8 cellular contexts compared by ENCODE assay signal in genomic region chr17:75124041-75124818, GRCh38. TPM values are rescaled to one million over a fixed set of nuclear protein-coding genes. Genes with fewer than 3 reads are reported as not detected.
DNase-seq lines count a peak whose midpoint lies in the region; ATAC-seq and TF ChIP-seq lines count a peak whose summit lies in the region.

No MANE protein-coding gene starts in this region.

- H3K27ac ChIP-seq in foreskin keratinocyte (peak overlapping the region; percentile 95), testis (no peak overlapping the region)

- peak; percentile 100 for DNase-seq in A172 (ENCODE audit: low spot score)
- peak; percentile 60 for DNase-seq in NCI-H1436 (lab: John Stamatoyannopoulos, UW)
- peak; percentile 66 for DNase-seq in activated CD8-positive, alpha-beta memory T cell treated with anti-CD3 and anti-CD28 coated beads, Interleukin-2, amount 50 U/mL, for 48 hours
- DNase-seq in foreskin keratinocyte: peak; percentile 95 to 97
- no peak for DNase-seq in sciatic nerve (ENCODE audit: low spot score)
- DNase-seq in GM20000 (ENCODE audit: low spot score): no peak
- DNase-seq in testis: no peak
- no peak for DNase-seq in Kasumi-1 (lab: John Stamatoyannopoulos, UW)

- intact Hi-C loops in sciatic nerve (cut with DNase I): no loop called here
- intact Hi-C loops in testis (cut with DNase I; ENCODE audit: low total_unique reads): no loop called here

- H3K4me1 ChIP-seq in foreskin keratinocyte: peaks cover 15% of the 10 kb centered on the region
- no peaks in the 10 kb centered on the region for H3K4me1 ChIP-seq in testis

- TF ChIP-seq POLR2A in testis (IDR thresholded peaks at IDR 0.05): no peak

- H3K36me3 ChIP-seq in testis (ENCODE audit: low read depth, missing control alignments): no peaks in the 10 kb centered on the region

- H3K27me3 ChIP-seq in foreskin keratinocyte (no peaks in the 10 kb centered on the region), testis (no peaks in the 10 kb centered on the region)

- WGBS in testis, 2 donors: 80 to 88% methylated on average over 15 to 19 of the region's 19 CpGs

- no peak for TF ChIP-seq CTCF in foreskin keratinocyte (conservative IDR thresholded peaks at IDR 0.05)
- no peak for TF ChIP-seq CTCF in GM20000 (IDR thresholded peaks at IDR 0.05; ENCODE audit: extremely low read depth, missing control alignments)
- no peak for TF ChIP-seq CTCF in testis (IDR thresholded peaks at IDR 0.05)

- H3K9me3 ChIP-seq in testis: no peaks in the 10 kb centered on the region

- no peak overlapping the region for H3K4me3 ChIP-seq in testis

- ATAC-seq in foreskin keratinocyte (peak; percentile 97), sciatic nerve (peak; percentile 57)

RNA-seq across cellular contexts. Expression of gene NT5C, which starts 7.3 kb away (rescaled TPM):
- 73.6 and 83.9 TPM in 2 replicates for total RNA-seq in A172 (2014; rRNA removed; shearing (Covaris generic))
- 76.5 and 76.8 TPM in 2 replicates for total RNA-seq in foreskin keratinocyte
- polyA plus RNA-seq in foreskin keratinocyte: 109 and 111 TPM in 2 replicates
- 38.7 TPM for total RNA-seq in sciatic nerve
- 10 to 100 TPM; 76.5 to 83.6 TPM for total RNA-seq in testis
- 22.2 TPM for polyA plus RNA-seq in testis (ENCODE audit: insufficient read depth, low read depth, low replicate concordance)

RNA-seq across cellular contexts. Expression of gene ARMC7, which starts 14.5 kb away (rescaled TPM):
- total RNA-seq in A172 (2014; rRNA removed; shearing (Covaris generic)): 3.2 and 6.0 TPM in 2 replicates
- total RNA-seq in foreskin keratinocyte (3.5 and 4.4 TPM in 2 replicates), sciatic nerve (11.7 TPM), testis (10 to 100 TPM in 1 of 2 donors, 1 to 10 TPM in 1; 10.0 to 11.8 TPM)
- polyA plus RNA-seq in foreskin keratinocyte (5.8 and 6.5 TPM in 2 replicates), testis (ENCODE audit: insufficient read depth, low read depth, low replicate concordance) (12.6 TPM)

RNA-seq across cellular contexts. Expression of gene JPT1, which starts 30.1 kb away (rescaled TPM):
- 626 and 687 TPM in 2 replicates for total RNA-seq in A172 (2014; rRNA removed; shearing (Covaris generic))
- total RNA-seq in foreskin keratinocyte: 463 and 622 TPM in 2 replicates
- polyA plus RNA-seq in foreskin keratinocyte: 705 and 905 TPM in 2 replicates
- total RNA-seq in sciatic nerve: 20.3 TPM
- 100 to 1,000 TPM; 234 to 371 TPM for total RNA-seq in testis
- 758 TPM for polyA plus RNA-seq in testis (ENCODE audit: insufficient read depth, low read depth, low replicate concordance)

RNA-seq across cellular contexts. Expression of gene SLC16A5, which starts 36.5 kb away (rescaled TPM):
- 0.10 TPM in 1 of 2 replicates, not detected in the other for total RNA-seq in A172 (2014; rRNA removed; shearing (Covaris generic))
- total RNA-seq in foreskin keratinocyte (3.2 and 3.4 TPM in 2 replicates), sciatic nerve (10.5 TPM), testis (10 to 100 TPM in 1 of 2 donors, 1 to 10 TPM in 1; 6.4 to 11.1 TPM)
- polyA plus RNA-seq in foreskin keratinocyte (2.0 and 2.2 TPM in 2 replicates), testis (ENCODE audit: insufficient read depth, low read depth, low replicate concordance) (6.9 TPM)

RNA-seq across cellular contexts. Expression of gene SUMO2, which starts 58.5 kb away (rescaled TPM):
- 201 and 239 TPM in 2 replicates for total RNA-seq in A172 (2014; rRNA removed; shearing (Covaris generic))
- total RNA-seq in foreskin keratinocyte: 284 and 299 TPM in 2 replicates
- polyA plus RNA-seq in foreskin keratinocyte: 326 and 355 TPM in 2 replicates
- total RNA-seq in sciatic nerve: 296 TPM
- 100 to 1,000 TPM in 1 of 2 donors, 10 to 100 TPM in 1; 92.3 to 102 TPM for total RNA-seq in testis
- polyA plus RNA-seq in testis (ENCODE audit: insufficient read depth, low read depth, low replicate concordance): 484 TPM

Comparison
In these comparisons a context has a peak if more than half of its experiments do, and no peak if none do; other contexts are left out.
1. DNase-seq: peak in A172 (single experiment), NCI-H1436 (single experiment), activated CD8-positive, alpha-beta memory T cell treated with anti-CD3 and anti-CD28 coated beads, Interleukin-2, amount 50 U/mL, for 48 hours (single experiment) and foreskin keratinocyte (2 of 2); none in sciatic nerve (single experiment), GM20000 (single experiment), testis (single experiment) and Kasumi-1 (0 of 2).
2. RNA of gene JPT1, which starts 30.1 kb away (total RNA-seq): 626 to 687 TPM in A172, 463 to 622 TPM in foreskin keratinocyte and 234 to 371 TPM in testis; 20.3 TPM in sciatic nerve (single experiment); every median in the first group is over 10 times any median in the second.